ENCODE assay signal across 6 cellular contexts in the genomic region with DNA sequence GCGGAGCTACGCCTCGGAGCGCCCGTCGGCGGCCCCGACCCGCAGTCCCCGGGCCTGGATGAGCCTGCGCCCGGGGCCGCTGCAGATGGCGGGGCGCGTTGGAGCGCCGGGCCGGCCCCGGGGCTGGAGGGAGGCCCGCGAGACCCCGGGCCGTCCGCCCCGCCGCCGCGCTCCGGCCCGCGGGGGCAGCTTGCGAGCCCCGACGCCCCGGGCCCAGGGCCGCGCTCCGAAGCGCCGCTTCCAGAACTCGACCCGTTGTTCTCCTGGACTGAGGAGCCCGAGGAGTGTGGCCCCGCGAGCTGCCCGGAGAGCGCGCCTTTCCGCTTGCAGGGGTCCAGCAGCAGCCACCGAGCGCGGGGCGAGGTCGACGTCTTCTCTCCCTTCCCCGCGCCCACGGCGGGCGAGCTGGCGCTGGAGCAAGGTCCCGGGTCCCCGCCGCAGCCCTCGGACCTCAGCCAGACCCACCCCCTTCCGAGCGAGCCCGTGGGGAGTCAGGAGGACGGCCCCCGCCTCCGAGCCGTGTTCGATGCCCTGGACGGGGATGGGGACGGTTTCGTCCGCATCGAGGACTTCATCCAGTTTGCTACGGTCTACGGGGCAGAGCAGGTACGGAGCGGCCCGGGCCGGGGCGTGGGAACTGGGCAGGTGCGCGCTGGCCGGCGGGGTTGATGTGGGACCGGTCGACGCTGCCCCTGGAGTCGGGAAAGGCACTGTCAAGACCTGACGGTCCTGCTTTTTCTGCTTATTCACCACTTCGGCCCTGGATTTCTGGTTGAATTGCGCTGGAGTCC.
A peak's percentile ranks its signal among the peaks of the same experiment; 100 is the strongest.
DNase-seq lines count a peak whose midpoint lies in the region.

No MANE protein-coding gene starts in this region.

- DNase-seq in NCI-H82 (lab: John Stamatoyannopoulos, UW), result peak; percentile 28
- DNase-seq in NCI-H82 treated with DMSO at 0.1 percent for 48 hours (lab: John Stamatoyannopoulos, UW; ENCODE audit: unreplicated experiment), result no peak
- DNase-seq in activated CD4-positive, alpha-beta T cell treated with anti-CD3 and anti-CD28 coated beads, Interleukin-2, amount 50 U/mL, for 48 hours, result peak; percentile 13 to 31
- DNase-seq in left kidney (ENCODE audit: low read depth, low spot score), result peak; percentile 55
- no peak for DNase-seq in GF-D8 (lab: John Stamatoyannopoulos, UW)
- DNase-seq in dedifferentiated amniotic fluid mesenchymal stem cell (ENCODE audit: extremely low spot score), result no peak

Comparison
In these comparisons a context has a peak if more than half of its experiments do, and no peak if none do; other contexts are left out.
1. DNase-seq: peak in NCI-H82 (single experiment), activated CD4-positive, alpha-beta T cell treated with anti-CD3 and anti-CD28 coated beads, Interleukin-2, amount 50 U/mL, for 48 hours (2 of 2) and left kidney (single experiment); none in NCI-H82 treated with DMSO at 0.1 percent for 48 hours (single experiment), GF-D8 (single experiment) and dedifferentiated amniotic fluid mesenchymal stem cell (single experiment).